7 cellular contexts compared by ENCODE assay signal in genomic region chr3:119891944-119892721, GRCh38.
DNase-seq lines count a peak whose midpoint lies in the region; ATAC-seq, FAIRE-seq and TF ChIP-seq lines count a peak whose summit lies in the region.

No MANE protein-coding gene starts in this region.

- peak; percentile 79 for TF ChIP-seq CTCF in osteocyte (IDR thresholded peaks at IDR 0.05)

- H3K27ac Mint-ChIP-seq in osteocyte (ENCODE audit: unreplicated experiment), result peak overlapping the region; percentile 39

- no peaks in the 10 kb centered on the region for H3K27me3 Mint-ChIP-seq in osteocyte (ENCODE audit: unreplicated experiment)

- DNase-seq in GM04503 (ENCODE audit: low read depth) (peak; percentile 23), NCI-H526 (lab: John Stamatoyannopoulos, UW) (peak; percentile 57 to 77), frontal cortex (ENCODE audit: low spot score in 2 of 2) (peak in 1 of 2 donors; percentile 17), osteocyte (ENCODE audit: extremely low spot score, unreplicated experiment) (no peak), mesenteric fat pad (ENCODE audit: low spot score) (no peak)
- DNase-seq in activated T-cell treated with anti-CD3 and anti-CD28 coated beads, Interleukin-2, amount 50 U/mL, for 48 hours, result peak; percentile 26 to 42

- H3K36me3 Mint-ChIP-seq in osteocyte (ENCODE audit: unreplicated experiment), result peaks cover 39% of the 10 kb centered on the region

- peak; percentile 33 for FAIRE-seq in frontal cortex (lab: Jason Lieb, UNC)

- H3K4me1 Mint-ChIP-seq in osteocyte (ENCODE audit: unreplicated experiment), result peaks cover 17% of the 10 kb centered on the region

- peaks cover 20% of the 10 kb centered on the region for H3K9me3 Mint-ChIP-seq in osteocyte (ENCODE audit: unreplicated experiment)

- peak; percentile 58 for ATAC-seq in HG02938 (IDR thresholded peaks at IDR 0.05; ENCODE audit: unreplicated experiment)

- no peak overlapping the region for H3K4me3 Mint-ChIP-seq in osteocyte (ENCODE audit: unreplicated experiment)

Comparison
In these comparisons a context has a peak if more than half of its experiments do, and no peak if none do; other contexts are left out.
1. DNase-seq: peak in GM04503 (single experiment), NCI-H526 (2 of 2) and activated T-cell treated with anti-CD3 and anti-CD28 coated beads, Interleukin-2, amount 50 U/mL, for 48 hours (2 of 2); none in osteocyte (single experiment) and mesenteric fat pad (single experiment).